In the genomic region with DNA sequence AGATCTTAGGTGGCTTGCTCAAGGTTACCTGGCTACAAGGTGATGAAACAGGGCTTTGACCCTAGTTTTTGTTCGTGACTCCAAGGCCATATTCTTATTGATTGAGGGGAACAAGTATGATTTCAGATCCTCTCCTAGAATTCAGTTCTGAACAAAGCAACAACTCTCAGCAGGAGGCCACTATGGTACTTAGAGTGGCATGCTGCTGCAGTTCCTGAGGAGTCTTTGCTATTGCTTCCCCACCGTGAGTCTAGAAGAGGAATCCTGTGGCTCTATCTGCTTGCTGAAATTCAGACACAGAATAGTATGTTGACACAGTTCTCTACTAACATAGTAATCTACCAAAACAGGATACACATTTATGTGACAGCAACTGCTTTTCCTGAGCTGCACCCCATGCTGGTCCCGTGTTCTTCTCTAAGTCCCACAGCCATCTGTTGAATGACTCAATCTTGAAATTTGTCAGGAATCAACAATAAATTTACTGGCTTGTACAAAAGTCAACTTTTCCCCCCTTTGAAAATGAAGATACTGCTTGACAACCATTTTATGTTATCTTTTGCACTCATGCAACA, we compare ENCODE assay signal across 9 cellular contexts. TPM values are rescaled to one million over a fixed set of nuclear protein-coding genes. Genes with fewer than 3 reads are reported as not detected.
DNase-seq lines count a peak whose midpoint lies in the region; ATAC-seq and TF ChIP-seq lines count a peak whose summit lies in the region.
"Had no signal": no experiment of that assay in that cellular context is flagged by ENCODE, and none has a peak within 500 bp of the region (broad histone marks: within the 10 kb centered on the region; RNA-seq: fewer than 3 reads in every experiment).

No MANE protein-coding gene starts in this region.

- TF ChIP-seq EP300 in upper lobe of left lung (IDR thresholded peaks at IDR 0.05), result no peak

- H3K27me3 ChIP-seq in RWPE2 (ENCODE audit: insufficient read depth, poor library complexity, severe bottlenecking) (no peaks in the 10 kb centered on the region), prostate gland (replicated peaks; ENCODE audit: insufficient read depth) (no peaks in the 10 kb centered on the region), Peyer's patch (no peaks in the 10 kb centered on the region), upper lobe of left lung (no peaks in the 10 kb centered on the region), testis (no peaks in the 10 kb centered on the region)
- H3K27me3 ChIP-seq: spleen had no signal

- H3K4me1 ChIP-seq in RWPE2 (ENCODE audit: insufficient read depth, poor library complexity, severe bottlenecking) (peaks cover 41% of the 10 kb centered on the region), prostate gland (replicated peaks) (peaks cover 10% of the 10 kb centered on the region), Peyer's patch (peaks cover 0 to 16% (median 3%) of the 10 kb centered on the region in 4 donors), upper lobe of left lung (peaks cover 15 to 33% (median 20%) of the 10 kb centered on the region in 4 donors), testis (no peaks in the 10 kb centered on the region)

- TF ChIP-seq POLR2A in erythroblast (IDR thresholded peaks at IDR 0.05; ENCODE audit: low read length) (no peak), prostate gland (IDR thresholded peaks at IDR 0.05) (no peak), Peyer's patch (IDR thresholded peaks at IDR 0.05) (no peak), upper lobe of left lung (IDR thresholded peaks at IDR 0.05) (no peak), testis (IDR thresholded peaks at IDR 0.05) (no peak)

- H3K27ac ChIP-seq in RWPE2 (ENCODE audit: poor library complexity, severe bottlenecking) (peak overlapping the region; percentile 82), prostate gland (peak overlapping the region; percentile 12 to 37), Peyer's patch (no peak overlapping the region), upper lobe of left lung (no peak overlapping the region), testis (no peak overlapping the region)

- H3K9me3 ChIP-seq in RWPE2 (ENCODE audit: severe bottlenecking) (no peaks in the 10 kb centered on the region), prostate gland (no peaks in the 10 kb centered on the region), Peyer's patch (no peaks in the 10 kb centered on the region), upper lobe of left lung (no peaks in the 10 kb centered on the region), testis (no peaks in the 10 kb centered on the region)
- H3K9me3 ChIP-seq: spleen had no signal

- WGBS in prostate gland, result 73% methylated on average over 3 of the region's 3 CpGs
- 58 to 85% methylated on average over 3 of the region's 3 CpGs for WGBS in upper lobe of left lung, 2 donors
- WGBS in testis, 2 donors, result 89 to 90% methylated on average over 3 of the region's 3 CpGs

- ATAC-seq in RWPE2 (ENCODE audit: low read depth) (no peak), upper lobe of left lung (ENCODE audit: low FRiP score in 2 of 2) (no peak)

- peak; percentile 66 for DNase-seq in GM04504 (ENCODE audit: low read depth)
- DNase-seq in RWPE2 (ENCODE audit: low spot score), result no peak
- peak; percentile 14 to 29 for DNase-seq in erythroblast (lab: John Stamatoyannopoulos, UW)
- no peak for DNase-seq in prostate gland (ENCODE audit: low spot score)
- no peak for DNase-seq in Peyer's patch
- DNase-seq in upper lobe of left lung, result no peak
- DNase-seq in testis, result no peak
- DNase-seq: cortex of kidney, spleen had no signal

- no peak overlapping the region for H3K4me3 ChIP-seq in RWPE2 (ENCODE audit: severe bottlenecking)
- no peak overlapping the region for H3K4me3 ChIP-seq in prostate gland
- H3K4me3 ChIP-seq in Peyer's patch, result no peak overlapping the region
- no peak overlapping the region for H3K4me3 ChIP-seq in upper lobe of left lung
- no peak overlapping the region for H3K4me3 ChIP-seq in testis
- H3K4me3 ChIP-seq: spleen had no signal

- H3K36me3 ChIP-seq in RWPE2 (ENCODE audit: low read depth) (no peaks in the 10 kb centered on the region), prostate gland (no peaks in the 10 kb centered on the region), Peyer's patch (peaks cover 0 to 6% (median 0%) of the 10 kb centered on the region in 3 donors), upper lobe of left lung (no peaks in the 10 kb centered on the region), testis (ENCODE audit: low read depth, missing control alignments) (no peaks in the 10 kb centered on the region)

- intact Hi-C loops in prostate gland (cut with DNase I), result no loop called here
- intact Hi-C loops in testis (cut with DNase I; ENCODE audit: low total_unique reads), result no loop called here

- TF ChIP-seq CTCF in RWPE2 (IDR thresholded peaks at IDR 0.05; ENCODE audit: poor library complexity, severe bottlenecking), result no peak
- TF ChIP-seq CTCF in prostate gland (IDR thresholded peaks at IDR 0.05), result no peak
- TF ChIP-seq CTCF in Peyer's patch (IDR thresholded peaks at IDR 0.05), result no peak
- TF ChIP-seq CTCF in upper lobe of left lung (IDR thresholded peaks at IDR 0.05), result no peak
- TF ChIP-seq CTCF in testis (IDR thresholded peaks at IDR 0.05), result no peak

RNA-seq across cellular contexts. Expression of gene TGFBRAP1, which starts 4.1 kb away (rescaled TPM):
- total RNA-seq in prostate gland, result 10 to 100 TPM; 29.9 to 30.0 TPM
- total RNA-seq in Peyer's patch, result 10 to 100 TPM; 17.7 to 29.0 (median 26.2) TPM
- total RNA-seq in upper lobe of left lung, result 10 to 100 TPM; 18.6 to 25.7 (median 20.8) TPM
- total RNA-seq in testis, result 10 to 100 TPM; 10.8 to 16.3 TPM
- polyA plus RNA-seq in testis (ENCODE audit: insufficient read depth, low read depth, low replicate concordance), result 7.3 TPM

RNA-seq across cellular contexts. Expression of gene C2orf49, which starts 11.9 kb away (rescaled TPM):
- total RNA-seq in prostate gland (10 to 100 TPM; 13.1 to 26.2 TPM), Peyer's patch (10 to 100 TPM in 3 of 4 donors, 1 to 10 TPM in 1; 6.8 to 83.3 (median 18.0) TPM), upper lobe of left lung (10 to 100 TPM; 12.8 to 38.5 (median 13.5) TPM), testis (10 to 100 TPM; 32.6 to 35.4 TPM)
- polyA plus RNA-seq in testis (ENCODE audit: insufficient read depth, low read depth, low replicate concordance), result 28.5 TPM

Comparison
In these comparisons a context has a peak if more than half of its experiments do, and no peak if none do; other contexts are left out.
1. DNase-seq: peak in GM04504 (single experiment) and erythroblast (2 of 2); none in RWPE2 (single experiment), prostate gland (single experiment), Peyer's patch (0 of 3), upper lobe of left lung (0 of 2) and testis (single experiment).
2. H3K27ac ChIP-seq: peak in RWPE2 (single experiment) and prostate gland (2 of 2); none in Peyer's patch (0 of 4), upper lobe of left lung (0 of 4) and testis (0 of 2).